In the genomic region with DNA sequence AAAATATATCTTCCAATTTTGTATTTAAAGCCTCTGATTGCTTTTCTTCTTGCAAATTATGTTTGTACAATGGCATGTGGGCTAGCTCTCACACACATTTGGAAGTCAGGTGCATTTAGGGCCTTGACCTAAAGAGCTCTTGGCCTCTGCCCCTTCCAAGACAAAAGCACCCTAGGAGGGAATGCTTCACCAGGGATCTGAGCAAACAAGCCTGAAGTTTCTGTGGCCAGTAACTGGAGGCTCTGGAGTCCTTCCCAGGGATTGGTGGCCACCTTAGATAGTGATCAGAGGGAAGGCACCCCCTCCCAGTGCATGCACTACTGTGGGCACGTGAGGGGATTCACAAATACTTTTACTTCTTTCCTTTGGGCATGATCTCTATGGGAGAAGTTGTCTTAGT, we compare ENCODE assay signal across 34 cellular contexts.
"Had no signal": no experiment of that assay in that cellular context is flagged by ENCODE, and none has a peak within 500 bp of the region (broad histone marks: within the 10 kb centered on the region; RNA-seq: fewer than 3 reads in every experiment).

No MANE protein-coding gene starts in this region.

- H3K27ac ChIP-seq: ascending aorta, body of pancreas, breast epithelium, VCaP had no signal

- H3K27ac Mint-ChIP-seq: activated CD4-positive, alpha-beta memory T cell treated with anti-CD3 and anti-CD28 coated beads, Interleukin-2, amount 10 ng/mL, durations not matched to agents 7 days and 5 days; activated CD8-positive, alpha-beta memory T cell treated with anti-CD3 and anti-CD28 coated beads, Interleukin-2, amount 10 ng/mL, durations not matched to agents 7 days and 5 days; activated naive CD8-positive, alpha-beta T cell treated with anti-CD3 and anti-CD28 coated beads for 36 hours had no signal

- H3K9me3 Mint-ChIP-seq: activated CD4-positive, alpha-beta memory T cell treated with anti-CD3 and anti-CD28 coated beads, Interleukin-2, amount 10 ng/mL, durations not matched to agents 7 days and 5 days; activated naive CD8-positive, alpha-beta T cell treated with anti-CD3 and anti-CD28 coated beads for 36 hours had no signal

- H3K27me3 ChIP-seq: ascending aorta, body of pancreas had no signal

- H3K27me3 Mint-ChIP-seq: activated CD4-positive, alpha-beta memory T cell treated with anti-CD3 and anti-CD28 coated beads, Interleukin-2, amount 10 ng/mL, durations not matched to agents 7 days and 5 days; activated CD8-positive, alpha-beta memory T cell treated with anti-CD3 and anti-CD28 coated beads, Interleukin-2, amount 10 ng/mL, durations not matched to agents 7 days and 5 days; activated naive CD8-positive, alpha-beta T cell treated with anti-CD3 and anti-CD28 coated beads for 36 hours had no signal

- H3K36me3 Mint-ChIP-seq: activated CD8-positive, alpha-beta memory T cell treated with anti-CD3 and anti-CD28 coated beads, Interleukin-2, amount 10 ng/mL, durations not matched to agents 7 days and 5 days; activated naive CD8-positive, alpha-beta T cell treated with anti-CD3 and anti-CD28 coated beads for 36 hours had no signal

- H3K4me3 ChIP-seq: ascending aorta, body of pancreas, breast epithelium, K562 had no signal

- DNase-seq: activated CD4-positive, alpha-beta memory T cell treated with anti-CD3 and anti-CD28 coated beads, Interleukin-2, amount 10 ng/mL, durations not matched to agents 7 days and 5 days; activated CD4-positive, alpha-beta T cell treated with anti-CD3 and anti-CD28 coated beads for 1 hour; activated CD4-positive, alpha-beta T cell treated with anti-CD3 and anti-CD28 coated beads for 48 hours; activated CD4-positive, CD25-positive, alpha-beta regulatory T cell; activated CD8-positive, alpha-beta memory T cell treated with anti-CD3 and anti-CD28 coated beads for 24 hours; activated CD8-positive, alpha-beta memory T cell treated with anti-CD3 and anti-CD28 coated beads, Interleukin-2, amount 10 ng/mL, durations not matched to agents 7 days and 5 days; activated CD8-positive, alpha-beta memory T cell treated with anti-CD3 and anti-CD28 coated beads, Interleukin-2, amount 50 U/mL, for 48 hours; activated effector memory CD4-positive, alpha-beta T cell treated with Interleukin-2 at 50 U/mL for 16 hours; activated naive CD4-positive, alpha-beta T cell; activated naive CD4-positive, alpha-beta T cell treated with anti-CD3 and anti-CD28 coated beads, Interleukin-2, amount 50 U/mL, for 16 hours; activated naive CD8-positive, alpha-beta T cell treated with anti-CD3 and anti-CD28 coated beads for 36 hours; activated T-cell treated with anti-CD3 and anti-CD28 coated beads, Interleukin-2, amount 50 U/mL, for 48 hours; amniotic stem cell; body of pancreas; NCI-H1048; NCI-H1105 treated with DMSO at 0.1 percent for 48 hours; NCI-H1436; NCI-H1694; NCI-H2029; NCI-H345; NCI-H510A; NCI-H526; NCI-H748 treated with DMSO at 0.1 percent for 48 hours; NK-92 treated with Interleukin-12 subunit alpha and Interleukin-12 subunit beta, amount 100 ng/mL, for 24 hours; OCI-M1; Right ventricle myocardium superior; SW 1271; T-helper 1 cell; T-helper 2 cell; T-helper 9 cell had no signal

- H3K36me3 ChIP-seq: ascending aorta had no signal

- H3K9me3 ChIP-seq: ascending aorta, body of pancreas, breast epithelium had no signal

- H3K4me1 Mint-ChIP-seq: activated CD4-positive, alpha-beta memory T cell treated with anti-CD3 and anti-CD28 coated beads, Interleukin-2, amount 10 ng/mL, durations not matched to agents 7 days and 5 days; activated CD8-positive, alpha-beta memory T cell treated with anti-CD3 and anti-CD28 coated beads, Interleukin-2, amount 10 ng/mL, durations not matched to agents 7 days and 5 days; activated naive CD8-positive, alpha-beta T cell treated with anti-CD3 and anti-CD28 coated beads for 36 hours had no signal

- H3K4me1 ChIP-seq: ascending aorta, body of pancreas, breast epithelium had no signal

- H3K4me3 Mint-ChIP-seq: activated CD4-positive, alpha-beta memory T cell treated with anti-CD3 and anti-CD28 coated beads, Interleukin-2, amount 10 ng/mL, durations not matched to agents 7 days and 5 days; activated CD8-positive, alpha-beta memory T cell treated with anti-CD3 and anti-CD28 coated beads, Interleukin-2, amount 10 ng/mL, durations not matched to agents 7 days and 5 days; activated naive CD8-positive, alpha-beta T cell treated with anti-CD3 and anti-CD28 coated beads for 36 hours had no signal
